Comparison of ENCODE assay signal across 13 cellular contexts in the genomic region with DNA sequence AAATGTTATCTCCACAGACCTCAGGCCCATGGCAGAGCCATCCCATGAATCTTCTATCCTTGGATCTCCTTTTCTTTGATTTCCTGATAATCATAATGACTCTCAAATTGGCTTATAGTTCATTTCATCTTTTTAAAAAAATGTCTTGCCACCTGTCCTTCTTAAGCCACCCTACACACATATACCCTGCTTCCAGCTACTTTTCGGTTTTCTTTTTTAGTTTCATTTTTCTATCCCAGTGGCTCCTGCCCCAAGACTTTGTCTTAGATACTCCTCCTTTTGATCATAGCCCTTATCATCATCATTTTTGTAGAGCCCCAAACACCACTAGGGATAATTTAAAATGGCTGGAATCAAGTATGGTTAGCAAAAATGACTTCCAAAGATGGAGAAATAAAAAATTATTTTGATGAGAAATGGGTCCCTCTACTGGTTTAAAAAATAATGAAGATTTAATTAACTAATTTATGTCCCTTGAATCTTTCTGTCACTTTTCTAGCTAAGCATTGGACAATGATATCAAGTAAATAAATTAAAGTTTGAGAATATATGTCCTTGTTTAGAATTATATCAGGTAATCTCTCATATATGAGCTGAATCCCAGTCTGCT.
DNase-seq lines count a peak whose midpoint lies in the region; ATAC-seq and TF ChIP-seq lines count a peak whose summit lies in the region.
"Had no signal": no experiment of that assay in that cellular context is flagged by ENCODE, and none has a peak within 500 bp of the region (broad histone marks: within the 10 kb centered on the region; RNA-seq: fewer than 3 reads in every experiment).

No MANE protein-coding gene starts in this region.

- H3K36me3 ChIP-seq in WERI-Rb-1, result no peaks in the 10 kb centered on the region
- H3K36me3 ChIP-seq: gastrocnemius medialis, HAP-1, right atrium auricular region had no signal

- H3K4me3 Mint-ChIP-seq in brain, result no peak overlapping the region
- H3K4me3 Mint-ChIP-seq in neural crest cell, result no peak overlapping the region

- H3K4me1 Mint-ChIP-seq in brain (no peaks in the 10 kb centered on the region), neural crest cell (no peaks in the 10 kb centered on the region)

- no peaks in the 10 kb centered on the region for H3K36me3 Mint-ChIP-seq in brain
- H3K36me3 Mint-ChIP-seq in neural crest cell (ENCODE audit: low read depth), result no peaks in the 10 kb centered on the region

- H3K9me3 ChIP-seq in WERI-Rb-1 (ENCODE audit: severe bottlenecking), result no peaks in the 10 kb centered on the region
- H3K9me3 ChIP-seq: gastrocnemius medialis, HAP-1, right atrium auricular region had no signal

- H3K27me3 ChIP-seq in WERI-Rb-1 (ENCODE audit: insufficient read depth, low read depth, severe bottlenecking), result no peaks in the 10 kb centered on the region
- H3K27me3 ChIP-seq: gastrocnemius medialis, right atrium auricular region had no signal

- H3K27ac Mint-ChIP-seq in brain (peak overlapping the region in 1 of 5 experiments; percentile 1), neural crest cell (ENCODE audit: unreplicated experiment) (no peak overlapping the region)

- no peak overlapping the region for H3K4me3 ChIP-seq in WERI-Rb-1 (ENCODE audit: low read depth, low read length)
- H3K4me3 ChIP-seq: gastrocnemius medialis, HAP-1, right atrium auricular region, SK-N-MC had no signal

- H3K27me3 Mint-ChIP-seq in brain (peaks cover 5% of the 10 kb centered on the region), neural crest cell (ENCODE audit: low read depth) (no peaks in the 10 kb centered on the region)

- ATAC-seq in HG03565 (IDR thresholded peaks at IDR 0.05; ENCODE audit: unreplicated experiment), result no peak
- ATAC-seq: gastrocnemius medialis had no signal

- DNase-seq in DMS114 treated with DMSO at 0.1 percent for 48 hours (lab: John Stamatoyannopoulos, UW; ENCODE audit: unreplicated experiment), result peak; percentile 54
- peak; percentile 27 for DNase-seq in LoVo (ENCODE audit: low spot score)
- no peak for DNase-seq in neural crest cell (ENCODE audit: low read depth, low spot score)
- no peak for DNase-seq in H4 (ENCODE audit: low spot score)
- DNase-seq in mesenteric fat pad (ENCODE audit: low spot score), result no peak
- no peak for DNase-seq in WERI-Rb-1
- DNase-seq: gastrocnemius medialis, NCI-H2081 treated with DMSO at 0.1 percent for 48 hours had no signal

- TF ChIP-seq CTCF in brain (conservative IDR thresholded peaks at IDR 0.05), result peak; percentile 43 to 49
- peak; percentile 47 for TF ChIP-seq CTCF in neural crest cell (conservative IDR thresholded peaks at IDR 0.05)
- TF ChIP-seq CTCF in WERI-Rb-1 (IDR thresholded peaks at IDR 0.05; ENCODE audit: low read depth, low read length), result no peak

- no peak overlapping the region for H3K27ac ChIP-seq in WERI-Rb-1
- H3K27ac ChIP-seq: gastrocnemius medialis, right atrium auricular region, SK-N-MC had no signal

- H3K9me3 Mint-ChIP-seq in brain, result no peaks in the 10 kb centered on the region
- no peaks in the 10 kb centered on the region for H3K9me3 Mint-ChIP-seq in neural crest cell

Comparison
In these comparisons a context has a peak if more than half of its experiments do, and no peak if none do; other contexts are left out.
1. DNase-seq: peak in DMS114 treated with DMSO at 0.1 percent for 48 hours (single experiment) and LoVo (single experiment); none in neural crest cell (single experiment), H4 (single experiment), mesenteric fat pad (single experiment) and WERI-Rb-1 (single experiment).